Comparison of ENCODE assay signal across 1 cellular context in genomic region chr7:44200699-44201461, GRCh38.
TF ChIP-seq lines count a peak whose summit lies in the region.

TSS of gene YKT6 (plus strand) at chr7:44200978. CDS start at chr7:44201136, 158 bp downstream.

TF ChIP-seq in HepG2, 621 proteins besides CTCF, POLR2A, EP300 and RAD21 (continued from another document and continues in another):
- TF ChIP-seq FOXO4 (CRISPR knock-in tag; conservative IDR thresholded peaks at IDR 0.05): no peak
- TF ChIP-seq HHEX (CRISPR knock-in tag; IDR thresholded peaks at IDR 0.05): no peak
- TF ChIP-seq IKZF1 (IDR thresholded peaks at IDR 0.05): no peak
- peak; percentile 20; the same call in 1 of the 2 replicates for TF ChIP-seq RXRA (CRISPR knock-in tag; IDR thresholded peaks at IDR 0.05)
- TF ChIP-seq ZNF124 (CRISPR knock-in tag; IDR thresholded peaks at IDR 0.05): peak; percentile 62; the same call in 1 of the 2 replicates
- no peak for TF ChIP-seq GRHL1 (CRISPR knock-in tag; conservative IDR thresholded peaks at IDR 0.05)
- no peak; the same call in 1 of the 2 replicates for TF ChIP-seq ZNF639 (CRISPR knock-in tag; conservative IDR thresholded peaks at IDR 0.05)
- peak; percentile 88 for TF ChIP-seq MAX (IDR thresholded peaks at IDR 0.05)
- 0 out of 2 replicates have a peak, but pooled peaks have one; percentile 29 for TF ChIP-seq ZNF616 (CRISPR knock-in tag; IDR thresholded peaks at IDR 0.05; ENCODE audit: low read depth)
- 0 out of 2 replicates have a peak, but pooled peaks have one; percentile 23 for TF ChIP-seq HNRNPL (IDR thresholded peaks at IDR 0.05; ENCODE audit: low read depth, low read length)
- TF ChIP-seq PHF20 (CRISPR knock-in tag; IDR thresholded peaks at IDR 0.05): peak; percentile 96
- TF ChIP-seq PATZ1 (CRISPR knock-in tag; IDR thresholded peaks at IDR 0.05): peak; percentile 76
- peak; percentile 15; the same call in 1 of the 2 replicates for TF ChIP-seq HNF4G (IDR thresholded peaks at IDR 0.05; ENCODE audit: borderline replicate concordance, low read depth, low read length)
- no peak for TF ChIP-seq HNF4G (CRISPR knock-in tag; IDR thresholded peaks at IDR 0.05; ENCODE audit: borderline replicate concordance, low read depth)
- peak; percentile 72; the same call in 1 of the 2 replicates for TF ChIP-seq ZHX2 (IDR thresholded peaks at IDR 0.05; ENCODE audit: low read depth)
- no peak for TF ChIP-seq ZHX2 (CRISPR knock-in tag; IDR thresholded peaks at IDR 0.05; ENCODE audit: borderline replicate concordance)
- TF ChIP-seq ZNF792 (CRISPR knock-in tag; IDR thresholded peaks at IDR 0.05): peak; percentile 66; the same call in 1 of the 2 replicates
- TF ChIP-seq ZMYM4 (CRISPR knock-in tag; IDR thresholded peaks at IDR 0.05): peak; percentile 84
- TF ChIP-seq NFKB2 (CRISPR knock-in tag; IDR thresholded peaks at IDR 0.05; ENCODE audit: borderline replicate concordance): peak; percentile 45; the same call in 1 of the 2 replicates
- TF ChIP-seq ZBTB38 (CRISPR knock-in tag; IDR thresholded peaks at IDR 0.05): no peak
- no peak for TF ChIP-seq THYN1 (CRISPR knock-in tag; IDR thresholded peaks at IDR 0.05; ENCODE audit: borderline replicate concordance, low read depth)
- TF ChIP-seq KDM3A (CRISPR knock-in tag; IDR thresholded peaks at IDR 0.05; ENCODE audit: low read depth): no peak
- peak; percentile 89 for TF ChIP-seq GATAD1 (CRISPR knock-in tag; IDR thresholded peaks at IDR 0.05)
- peak; percentile 45 for TF ChIP-seq AGO2 (optimal IDR thresholded peaks at IDR 0.05; ENCODE audit: low read depth, low read length)
- TF ChIP-seq HOXD1 (CRISPR knock-in tag; IDR thresholded peaks at IDR 0.05): no peak
- no peak for TF ChIP-seq ZNF281 (CRISPR knock-in tag; IDR thresholded peaks at IDR 0.05; ENCODE audit: borderline replicate concordance)
- TF ChIP-seq HOXA3 (CRISPR knock-in tag; IDR thresholded peaks at IDR 0.05): peak; percentile 81
- TF ChIP-seq ELF1 (CRISPR knock-in tag; IDR thresholded peaks at IDR 0.05): peak; percentile 95
- peak; percentile 59; the same call in 1 of the 2 replicates for TF ChIP-seq ATF2 (CRISPR knock-in tag; IDR thresholded peaks at IDR 0.05)
- no peak for TF ChIP-seq ZNF280D (CRISPR knock-in tag; IDR thresholded peaks at IDR 0.05)
- no peak for TF ChIP-seq ZFP37 (CRISPR knock-in tag; IDR thresholded peaks at IDR 0.05; ENCODE audit: borderline replicate concordance)
- TF ChIP-seq ZNF782 (CRISPR knock-in tag; IDR thresholded peaks at IDR 0.05; ENCODE audit: borderline replicate concordance): no peak
- no peak for TF ChIP-seq NFE2 (CRISPR knock-in tag; IDR thresholded peaks at IDR 0.05)
- peak; percentile 23; the same call in 1 of the 2 replicates for TF ChIP-seq ETV6 (CRISPR knock-in tag; conservative IDR thresholded peaks at IDR 0.05)
- no peak for TF ChIP-seq ZNF891 (CRISPR knock-in tag; IDR thresholded peaks at IDR 0.05)
